In the genomic region with DNA sequence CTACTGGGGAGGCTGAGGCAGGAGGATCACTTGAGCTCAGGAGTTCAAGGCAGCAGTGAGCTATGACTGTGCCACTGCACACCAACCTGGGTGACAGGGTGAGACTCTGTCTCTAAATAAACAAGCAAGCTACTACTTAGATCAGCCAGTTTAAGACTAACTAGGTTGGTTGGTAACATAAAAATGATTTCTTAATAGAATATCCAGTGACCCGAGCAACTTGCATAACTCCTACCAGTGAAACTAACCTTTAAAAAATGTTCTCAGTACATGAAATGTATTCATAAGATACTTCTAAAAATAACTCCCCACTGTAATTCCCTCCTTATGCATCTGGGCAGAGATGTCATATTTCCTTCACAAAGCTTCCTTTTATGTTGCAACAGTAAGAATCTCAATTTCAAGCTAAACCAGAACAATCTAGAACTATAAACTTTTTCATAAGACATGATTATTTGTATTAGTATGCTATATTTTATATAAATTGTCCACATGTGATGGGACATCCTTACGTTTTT, we compare ENCODE assay signal across 8 cellular contexts. TPM values are rescaled to one million over a fixed set of nuclear protein-coding genes. Genes with fewer than 3 reads are reported as not detected.
DNase-seq lines count a peak whose midpoint lies in the region; ATAC-seq and TF ChIP-seq lines count a peak whose summit lies in the region.

No MANE protein-coding gene starts in this region.

- TF ChIP-seq POLR2A in body of pancreas (IDR thresholded peaks at IDR 0.05): no peak

- H3K27me3 ChIP-seq in body of pancreas: no peaks in the 10 kb centered on the region

- TF ChIP-seq CTCF in GM10248 (IDR thresholded peaks at IDR 0.05; ENCODE audit: control extremely low read depth, extremely low read depth, low read depth, missing control alignments) (no peak), body of pancreas (IDR thresholded peaks at IDR 0.05) (no peak)

- H3K9me3 ChIP-seq in body of pancreas: no peaks in the 10 kb centered on the region

- POLR2A ChIA-PET in GM10248 (lab: Yijun Ruan, JAX): interaction anchor here (0.7 to 1.4 kb wide), 2 partner anchors 16 to 151 kb away, joined by 3 to 10 read pairs; a partner anchor contains a TSS

- no peak overlapping the region for H3K4me3 ChIP-seq in body of pancreas

- peak overlapping the region in 3 of 4 donors; percentile 8 to 77 (median 45) for H3K27ac ChIP-seq in body of pancreas

- ATAC-seq in body of pancreas (peak; percentile 42), GM21528 (IDR thresholded peaks at IDR 0.05; ENCODE audit: low FRiP score, unreplicated experiment) (no peak)

- intact Hi-C loops in body of pancreas (cut with DNase I): no loop called here

- DNase-seq in GM10248 (ENCODE audit: extremely low spot score): peak; percentile 23
- DNase-seq in Kasumi-1 (lab: John Stamatoyannopoulos, UW): peak; percentile 54 to 79
- DNase-seq in body of pancreas: no peak
- DNase-seq in myocyte (ENCODE audit: low read depth): peak; percentile 51
- no peak for DNase-seq in NCI-H69 (lab: John Stamatoyannopoulos, UW)
- DNase-seq in COLO668 (lab: John Stamatoyannopoulos, UW; ENCODE audit: unreplicated experiment): no peak
- DNase-seq in DMS 273 (lab: John Stamatoyannopoulos, UW; ENCODE audit: unreplicated experiment): no peak

- 22 to 33% methylated on average over 2 of the region's 2 CpGs for WGBS in body of pancreas, 2 donors

- H3K4me1 ChIP-seq in body of pancreas: peaks cover 21% of the 10 kb centered on the region

- CTCF ChIA-PET in GM10248 (lab: Yijun Ruan, JAX): interaction anchor here (1.0 to 6.4 kb wide), 9 partner anchors 9 to 68 kb away, joined by 3 to 71 read pairs (median 5); a partner anchor contains a TSS

- no peaks in the 10 kb centered on the region for H3K36me3 ChIP-seq in body of pancreas (replicated peaks in 1 of 2; ENCODE audit: insufficient read depth in 1 of 2, low read depth in 2 of 2)

RNA-seq across cellular contexts. Expression of a gene that starts 15.8 kb away (rescaled TPM):
- total RNA-seq in body of pancreas (10 to 100 TPM; 15.6 to 29.3 TPM), myocyte (18.1 and 20.9 TPM in 2 replicates)
- 16.3 TPM for polyA plus RNA-seq in myocyte (2012)

RNA-seq across cellular contexts. Expression of a gene that starts 19.5 kb away (rescaled TPM):
- total RNA-seq in body of pancreas: 10 to 100 TPM; 30.3 to 35.5 TPM
- 49.7 and 71.2 TPM in 2 replicates for total RNA-seq in myocyte
- polyA plus RNA-seq in myocyte (2012): 17.6 TPM

Comparison
In these comparisons a context has a peak if more than half of its experiments do, and no peak if none do; other contexts are left out.
1. DNase-seq: peak in GM10248 (single experiment), Kasumi-1 (2 of 2) and myocyte (single experiment); none in body of pancreas (0 of 4), NCI-H69 (single experiment), COLO668 (single experiment) and DMS 273 (single experiment).